In the genomic region with DNA sequence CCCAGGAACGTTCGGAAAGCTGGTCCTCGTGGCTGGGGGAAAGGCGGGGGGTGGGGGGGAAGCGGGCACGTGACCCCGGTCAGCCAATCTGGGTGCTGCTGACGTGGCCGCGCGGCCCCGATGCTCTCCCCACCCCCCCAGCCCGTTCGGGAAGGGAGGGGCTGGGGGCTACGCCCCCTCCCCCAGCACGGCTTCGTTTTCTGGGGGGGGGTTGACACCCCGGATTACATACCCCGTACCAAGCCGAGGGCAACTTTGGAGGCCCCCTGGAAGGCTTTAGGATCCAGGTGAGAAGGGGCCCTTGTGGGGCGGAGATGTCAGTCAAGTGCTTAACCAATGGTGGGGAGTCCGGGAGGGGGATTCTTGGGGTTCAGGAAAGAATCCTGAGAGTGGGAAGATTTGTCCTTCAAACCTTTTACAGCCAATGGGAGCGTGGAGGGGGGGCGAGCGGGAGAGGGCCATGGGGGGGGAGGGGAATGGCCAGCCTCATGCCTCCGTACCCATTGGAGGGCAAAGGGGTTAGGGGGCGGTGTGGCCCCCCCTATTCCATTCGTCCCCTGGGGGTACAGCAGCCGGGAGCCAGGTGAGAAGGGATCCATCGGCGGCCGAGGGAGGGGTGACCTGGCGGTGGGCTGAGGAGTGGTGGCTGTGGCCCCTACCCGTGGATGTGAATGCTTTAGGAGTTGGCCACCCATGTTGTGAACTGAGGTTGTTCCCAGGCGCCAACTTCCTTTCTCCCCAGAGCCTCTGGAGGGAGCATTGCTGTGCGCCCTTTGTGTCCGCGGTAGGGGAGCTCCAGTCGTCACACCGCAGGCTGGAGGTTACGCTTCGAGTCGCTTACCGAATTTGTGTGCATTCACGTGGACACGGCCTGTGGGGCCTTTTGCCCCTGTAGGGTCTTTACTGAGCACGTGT, we compare ENCODE assay signal across 8 cellular contexts.
DNase-seq lines count a peak whose midpoint lies in the region; ATAC-seq and TF ChIP-seq lines count a peak whose summit lies in the region.

No MANE protein-coding gene starts in this region.

- peak; percentile 10 for TF ChIP-seq CTCF in GM12873 (IDR thresholded peaks at IDR 0.05; ENCODE audit: insufficient read depth, low read depth, low read length, missing control alignments)
- TF ChIP-seq CTCF in epithelial cell of esophagus (IDR thresholded peaks at IDR 0.05; ENCODE audit: insufficient read depth, low read depth, low read length, missing control alignments) = peak; percentile 29

- H3K4me3 ChIP-seq in epithelial cell of esophagus (ENCODE audit: low read length) = peak overlapping the region; percentile 89

- ATAC-seq in HG03432 (IDR thresholded peaks at IDR 0.05; ENCODE audit: unreplicated experiment) (peak; percentile 3), GM18868 (IDR thresholded peaks at IDR 0.05; ENCODE audit: unreplicated experiment) (no peak)

- DNase-seq in NOMO-1 treated with dmso at 0.1 percent for 144 hours (lab: John Stamatoyannopoulos, UW; ENCODE audit: unreplicated experiment) (peak; percentile 82), activated T-cell treated with anti-CD3 and anti-CD28 coated beads for 24 hours (ENCODE audit: low read depth) (peak; percentile 73), epithelial cell of esophagus (ENCODE audit: low read depth) (peak; percentile 80), middle frontal gyrus (ENCODE audit: extremely low spot score, low spot score) (peak; percentile 66)
- DNase-seq in stimulated activated CD8-positive, alpha-beta memory T cell treated with anti-CD3 and anti-CD28 coated beads, Interleukin-7, amount 100 ng/mL, for 4 hours (ENCODE audit: low read depth in 2 of 2) = peak; percentile 51 to 77
